In genomic region chr12:47875732-47876131, GRCh38 we compare ENCODE assay signal across 15 cellular contexts. TPM values are rescaled to one million over a fixed set of nuclear protein-coding genes. Genes with fewer than 3 reads are reported as not detected.
A peak's percentile ranks its signal among the peaks of the same experiment; 100 is the strongest.
DNase-seq lines count a peak whose midpoint lies in the region; ATAC-seq, FAIRE-seq and TF ChIP-seq lines count a peak whose summit lies in the region.
"Had no signal": no experiment of that assay in that cellular context is flagged by ENCODE, and none has a peak within 500 bp of the region (broad histone marks: within the 10 kb centered on the region; RNA-seq: fewer than 3 reads in every experiment).

No MANE protein-coding gene starts in this region.

- no peaks in the 10 kb centered on the region for H3K9me3 Mint-ChIP-seq in activated T-cell treated with anti-CD3 and anti-CD28 coated beads, Interleukin-2, amount 50 U/mL, for 24 hours
- H3K9me3 Mint-ChIP-seq in activated T-cell treated with anti-CD3 and anti-CD28 coated beads, Interleukin-2, amount 50 U/mL, for 72 hours: no peaks in the 10 kb centered on the region
- H3K9me3 Mint-ChIP-seq in natural killer cell treated with Interleukin-12 subunit alpha and Interleukin-12 subunit beta and Interleukin-15 and Interleukin-18, amount 100 ng/mL, for 72 hours: no peaks in the 10 kb centered on the region
- H3K9me3 Mint-ChIP-seq in natural killer cell: no peaks in the 10 kb centered on the region
- H3K9me3 Mint-ChIP-seq in stimulated activated naive B cell treated with anti-CD40 and anti-IgM and Interleukin-4, amounts not matched to agents 10 μg/mL and 1 μg/mL and 100 μg/mL, for 72 hours: peaks cover 2 to 3% of the 10 kb centered on the region in 2 donors
- H3K9me3 Mint-ChIP-seq: CD8-positive, alpha-beta T cell had no signal

- DNase-seq in activated T-cell treated with anti-CD3 and anti-CD28 coated beads, Interleukin-2, amount 50 U/mL, for 24 hours: peak; percentile 5
- DNase-seq in activated T-cell treated with anti-CD3 and anti-CD28 coated beads, Interleukin-2, amount 50 U/mL, for 72 hours: no peak
- peak; percentile 8 for DNase-seq in natural killer cell treated with Interleukin-12 subunit alpha and Interleukin-12 subunit beta and Interleukin-15 and Interleukin-18, amount 100 ng/mL, for 72 hours (ENCODE audit: low spot score)
- DNase-seq in natural killer cell (no peak), mucosa of gallbladder (ENCODE audit: low spot score) (peak; percentile 68), GM19239 (ENCODE audit: insufficient read length, low spot score) (no peak), DMS79 treated with DMSO at 0.1 percent for 48 hours (lab: John Stamatoyannopoulos, UW) (no peak)
- DNase-seq in stimulated activated naive B cell treated with anti-CD40 and anti-IgM and Interleukin-4, amounts not matched to agents 10 μg/mL and 1 μg/mL and 100 μg/mL, for 72 hours: no peak
- DNase-seq: CD8-positive, alpha-beta T cell; COR-L47; DMS 273 treated with DMSO at 0.1 percent for 48 hours; GM23248 had no signal

- peaks cover 59% of the 10 kb centered on the region for H3K4me1 Mint-ChIP-seq in activated T-cell treated with anti-CD3 and anti-CD28 coated beads, Interleukin-2, amount 50 U/mL, for 24 hours (ENCODE audit: low read depth)
- peaks cover 84% of the 10 kb centered on the region for H3K4me1 Mint-ChIP-seq in activated T-cell treated with anti-CD3 and anti-CD28 coated beads, Interleukin-2, amount 50 U/mL, for 72 hours (ENCODE audit: low read depth)
- H3K4me1 Mint-ChIP-seq in natural killer cell treated with Interleukin-12 subunit alpha and Interleukin-12 subunit beta and Interleukin-15 and Interleukin-18, amount 100 ng/mL, for 72 hours (ENCODE audit: low read depth in 2 of 2): peaks cover 8% of the 10 kb centered on the region in 2 donors
- H3K4me1 Mint-ChIP-seq in natural killer cell: no peaks in the 10 kb centered on the region
- peaks cover 30 to 46% of the 10 kb centered on the region in 2 donors for H3K4me1 Mint-ChIP-seq in stimulated activated naive B cell treated with anti-CD40 and anti-IgM and Interleukin-4, amounts not matched to agents 10 μg/mL and 1 μg/mL and 100 μg/mL, for 72 hours

- ATAC-seq in activated T-cell treated with anti-CD3 and anti-CD28 coated beads, Interleukin-2, amount 50 U/mL, for 72 hours (replicated peaks in 1 of 2): no peak
- ATAC-seq in natural killer cell treated with Interleukin-12 subunit alpha and Interleukin-12 subunit beta and Interleukin-15 and Interleukin-18, amount 100 ng/mL, for 72 hours: no peak
- ATAC-seq in natural killer cell: no peak
- no peak for ATAC-seq in stimulated activated naive B cell treated with anti-CD40 and anti-IgM and Interleukin-4, amounts not matched to agents 10 μg/mL and 1 μg/mL and 100 μg/mL, for 72 hours (replicated peaks)
- ATAC-seq: CD8-positive, alpha-beta T cell had no signal

- no peaks in the 10 kb centered on the region for H3K27me3 Mint-ChIP-seq in activated T-cell treated with anti-CD3 and anti-CD28 coated beads, Interleukin-2, amount 50 U/mL, for 24 hours
- H3K27me3 Mint-ChIP-seq in activated T-cell treated with anti-CD3 and anti-CD28 coated beads, Interleukin-2, amount 50 U/mL, for 72 hours (ENCODE audit: low read depth): no peaks in the 10 kb centered on the region
- H3K27me3 Mint-ChIP-seq in natural killer cell treated with Interleukin-12 subunit alpha and Interleukin-12 subunit beta and Interleukin-15 and Interleukin-18, amount 100 ng/mL, for 72 hours: peaks cover 7 to 12% of the 10 kb centered on the region in 2 donors
- peaks cover 0 to 18% of the 10 kb centered on the region in 2 donors for H3K27me3 Mint-ChIP-seq in natural killer cell (ENCODE audit: low read depth in 2 of 2)
- H3K27me3 Mint-ChIP-seq in stimulated activated naive B cell treated with anti-CD40 and anti-IgM and Interleukin-4, amounts not matched to agents 10 μg/mL and 1 μg/mL and 100 μg/mL, for 72 hours: no peaks in the 10 kb centered on the region

- peaks cover 95% of the 10 kb centered on the region for H3K36me3 Mint-ChIP-seq in activated T-cell treated with anti-CD3 and anti-CD28 coated beads, Interleukin-2, amount 50 U/mL, for 24 hours (ENCODE audit: low read depth)
- peaks cover 52 to 75% of the 10 kb centered on the region in 2 donors for H3K36me3 Mint-ChIP-seq in activated T-cell treated with anti-CD3 and anti-CD28 coated beads, Interleukin-2, amount 50 U/mL, for 72 hours (ENCODE audit: insufficient read depth in 2 of 2)
- H3K36me3 Mint-ChIP-seq in natural killer cell treated with Interleukin-12 subunit alpha and Interleukin-12 subunit beta and Interleukin-15 and Interleukin-18, amount 100 ng/mL, for 72 hours: peaks cover 6% of the 10 kb centered on the region
- H3K36me3 Mint-ChIP-seq in natural killer cell: no peaks in the 10 kb centered on the region
- H3K36me3 Mint-ChIP-seq in stimulated activated naive B cell treated with anti-CD40 and anti-IgM and Interleukin-4, amounts not matched to agents 10 μg/mL and 1 μg/mL and 100 μg/mL, for 72 hours: peaks cover 66 to 87% of the 10 kb centered on the region in 2 donors
- H3K36me3 Mint-ChIP-seq: CD8-positive, alpha-beta T cell had no signal

- intact Hi-C loops in natural killer cell (cut with micrococcal nuclease): no loop called here

- no peak for TF ChIP-seq CTCF in natural killer cell (IDR thresholded peaks at IDR 0.05)

- FAIRE-seq in GM19239 (lab: Jason Lieb, UNC): no peak
- FAIRE-seq: G401.6, GM12891 had no signal

- no peak overlapping the region for H3K4me3 Mint-ChIP-seq in activated T-cell treated with anti-CD3 and anti-CD28 coated beads, Interleukin-2, amount 50 U/mL, for 24 hours
- H3K4me3 Mint-ChIP-seq in activated T-cell treated with anti-CD3 and anti-CD28 coated beads, Interleukin-2, amount 50 U/mL, for 72 hours: no peak overlapping the region
- H3K4me3 Mint-ChIP-seq in natural killer cell treated with Interleukin-12 subunit alpha and Interleukin-12 subunit beta and Interleukin-15 and Interleukin-18, amount 100 ng/mL, for 72 hours: no peak overlapping the region
- no peak overlapping the region for H3K4me3 Mint-ChIP-seq in natural killer cell
- H3K4me3 Mint-ChIP-seq in stimulated activated naive B cell treated with anti-CD40 and anti-IgM and Interleukin-4, amounts not matched to agents 10 μg/mL and 1 μg/mL and 100 μg/mL, for 72 hours: no peak overlapping the region
- H3K4me3 Mint-ChIP-seq: B cell; CD8-positive, alpha-beta T cell had no signal

- no peak overlapping the region for H3K27ac Mint-ChIP-seq in activated T-cell treated with anti-CD3 and anti-CD28 coated beads, Interleukin-2, amount 50 U/mL, for 24 hours
- no peak overlapping the region for H3K27ac Mint-ChIP-seq in activated T-cell treated with anti-CD3 and anti-CD28 coated beads, Interleukin-2, amount 50 U/mL, for 72 hours
- peak overlapping the region in 1 of 2 donors; percentile 42 for H3K27ac Mint-ChIP-seq in natural killer cell treated with Interleukin-12 subunit alpha and Interleukin-12 subunit beta and Interleukin-15 and Interleukin-18, amount 100 ng/mL, for 72 hours
- no peak overlapping the region for H3K27ac Mint-ChIP-seq in natural killer cell
- H3K27ac Mint-ChIP-seq in stimulated activated naive B cell treated with anti-CD40 and anti-IgM and Interleukin-4, amounts not matched to agents 10 μg/mL and 1 μg/mL and 100 μg/mL, for 72 hours: peak overlapping the region; percentile 2
- H3K27ac Mint-ChIP-seq: B cell; CD8-positive, alpha-beta T cell had no signal

RNA-seq across cellular contexts. Expression of gene VDR, which starts 29.1 kb away (rescaled TPM):
- total RNA-seq in activated T-cell treated with anti-CD3 and anti-CD28 coated beads, Interleukin-2, amount 50 U/mL, for 72 hours: 100 to 1,000 TPM; 217 to 224 TPM
- total RNA-seq in natural killer cell treated with Interleukin-12 subunit alpha and Interleukin-12 subunit beta and Interleukin-15 and Interleukin-18, amount 100 ng/mL, for 72 hours: 10 to 100 TPM; 12.0 to 23.0 TPM
- total RNA-seq in natural killer cell: 1 to 10 TPM; 1.1 to 2.5 (median 1.6) TPM
- total RNA-seq in mucosa of gallbladder: 33.8 TPM

RNA-seq across cellular contexts. Expression of gene HDAC7, which starts 56.0 kb away (rescaled TPM):
- 100 to 1,000 TPM; 288 to 350 TPM for total RNA-seq in activated T-cell treated with anti-CD3 and anti-CD28 coated beads, Interleukin-2, amount 50 U/mL, for 72 hours
- total RNA-seq in natural killer cell treated with Interleukin-12 subunit alpha and Interleukin-12 subunit beta and Interleukin-15 and Interleukin-18, amount 100 ng/mL, for 72 hours: 100 to 1,000 TPM; 127 to 176 TPM
- 100 to 1,000 TPM; 141 to 235 (median 147) TPM for total RNA-seq in natural killer cell
- 120 TPM for total RNA-seq in mucosa of gallbladder

Comparison
In these comparisons a context has a peak if more than half of its experiments do, and no peak if none do; other contexts are left out.
1. DNase-seq: peak in activated T-cell treated with anti-CD3 and anti-CD28 coated beads, Interleukin-2, amount 50 U/mL, for 24 hours (single experiment), natural killer cell treated with Interleukin-12 subunit alpha and Interleukin-12 subunit beta and Interleukin-15 and Interleukin-18, amount 100 ng/mL, for 72 hours (single experiment) and mucosa of gallbladder (single experiment); none in activated T-cell treated with anti-CD3 and anti-CD28 coated beads, Interleukin-2, amount 50 U/mL, for 72 hours (0 of 2), natural killer cell (single experiment), stimulated activated naive B cell treated with anti-CD40 and anti-IgM and Interleukin-4, amounts not matched to agents 10 μg/mL and 1 μg/mL and 100 μg/mL, for 72 hours (single experiment), GM19239 (single experiment) and DMS79 treated with DMSO at 0.1 percent for 48 hours (single experiment).